In the genomic region with DNA sequence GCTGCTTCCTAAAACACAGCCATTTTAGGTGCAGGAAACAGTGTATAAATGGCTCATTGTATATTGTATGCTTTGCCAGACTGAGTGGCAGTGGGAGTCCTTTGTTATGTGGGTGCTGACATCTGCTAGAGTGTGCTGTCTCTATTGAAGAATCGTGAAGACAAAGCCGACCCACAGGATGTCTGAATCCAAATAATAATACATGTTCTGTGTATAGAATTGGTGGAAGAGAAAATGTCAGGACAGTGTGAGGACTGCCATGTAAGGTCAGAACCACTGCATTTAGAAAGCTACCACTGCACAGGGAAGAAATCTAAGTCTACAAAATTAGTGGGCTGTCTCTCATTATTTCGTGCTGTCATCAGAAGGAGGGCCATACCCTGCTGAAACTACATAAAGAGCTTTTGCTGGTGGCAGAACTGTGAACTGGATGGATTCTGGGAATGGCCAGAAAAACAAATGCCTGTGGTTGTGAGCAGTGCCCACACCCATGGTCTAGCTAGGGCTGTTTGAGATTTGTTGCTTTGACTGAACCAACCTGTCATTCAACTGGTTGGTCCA, we compare ENCODE assay signal across 1 cellular context.
TF ChIP-seq lines count a peak whose summit lies in the region.

No MANE protein-coding gene starts in this region.

TF ChIP-seq in endothelial cell of umbilical vein, 7 proteins besides CTCF, POLR2A, EP300 and RAD21 (continued from another document):
- TF ChIP-seq, protein P1, sequence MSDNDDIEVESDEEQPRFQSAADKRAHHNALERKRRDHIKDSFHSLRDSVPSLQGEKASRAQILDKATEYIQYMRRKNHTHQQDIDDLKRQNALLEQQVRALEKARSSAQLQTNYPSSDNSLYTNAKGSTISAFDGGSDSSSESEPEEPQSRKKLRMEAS (IDR thresholded peaks at IDR 0.05; ENCODE audit: insufficient read depth, insufficient read length) = no peak
- TF ChIP-seq MYC (IDR thresholded peaks at IDR 0.05; ENCODE audit: low read depth, low read length) = no peak
- TF ChIP-seq EZH2 (IDR thresholded peaks at IDR 0.05; ENCODE audit: borderline replicate concordance, low read depth, low read length, severe bottlenecking) = no peak
- no peak for TF ChIP-seq FOS (IDR thresholded peaks at IDR 0.05; ENCODE audit: borderline replicate concordance, insufficient read depth, low read length)
TF ChIP-seq in endothelial cell of umbilical vein: peak in this region for 0.
